ENCODE assay signal across 8 cellular contexts in genomic region chr10:13784067-13784466, GRCh38.
DNase-seq lines count a peak whose midpoint lies in the region; ATAC-seq and TF ChIP-seq lines count a peak whose summit lies in the region.

No MANE protein-coding gene starts in this region.

- ATAC-seq in HG03432 (IDR thresholded peaks at IDR 0.05; ENCODE audit: unreplicated experiment) (peak; percentile 51), natural killer cell (peak; percentile 22 to 61 (median 42)), GM18870 (IDR thresholded peaks at IDR 0.05; ENCODE audit: unreplicated experiment) (no peak)

- TF ChIP-seq CTCF in natural killer cell (IDR thresholded peaks at IDR 0.05): no peak

- no peaks in the 10 kb centered on the region for H3K9me3 Mint-ChIP-seq in natural killer cell

- no peak overlapping the region for H3K4me3 Mint-ChIP-seq in natural killer cell

- DNase-seq in NCI-H345 (lab: John Stamatoyannopoulos, UW) (peak; percentile 2), NCI-H345 treated with DMSO at 0.1 percent for 48 hours (lab: John Stamatoyannopoulos, UW; ENCODE audit: unreplicated experiment) (no peak), amniotic epithelial cell (ENCODE audit: low read depth) (peak; percentile 33), natural killer cell (no peak), HuH-7 (ENCODE audit: low spot score) (no peak), RKO (ENCODE audit: low spot score) (no peak)

- H3K27ac Mint-ChIP-seq in natural killer cell: peak overlapping the region; percentile 79 to 80

- intact Hi-C loops in natural killer cell (cut with micrococcal nuclease): loop anchor here (10.0 kb wide), 1 partner anchor 771 kb away; no protein-coding TSS in a partner anchor

- H3K36me3 Mint-ChIP-seq in natural killer cell: no peaks in the 10 kb centered on the region

- H3K4me1 Mint-ChIP-seq in natural killer cell: peaks cover 20 to 22% of the 10 kb centered on the region in 2 donors

- no peaks in the 10 kb centered on the region for H3K27me3 Mint-ChIP-seq in natural killer cell (ENCODE audit: low read depth in 2 of 2)

Comparison
In these comparisons a context has a peak if more than half of its experiments do, and no peak if none do; other contexts are left out.
1. DNase-seq: peak in NCI-H345 (single experiment) and amniotic epithelial cell (single experiment); none in NCI-H345 treated with DMSO at 0.1 percent for 48 hours (single experiment), natural killer cell (single experiment), HuH-7 (single experiment) and RKO (single experiment).